In the genomic region with DNA sequence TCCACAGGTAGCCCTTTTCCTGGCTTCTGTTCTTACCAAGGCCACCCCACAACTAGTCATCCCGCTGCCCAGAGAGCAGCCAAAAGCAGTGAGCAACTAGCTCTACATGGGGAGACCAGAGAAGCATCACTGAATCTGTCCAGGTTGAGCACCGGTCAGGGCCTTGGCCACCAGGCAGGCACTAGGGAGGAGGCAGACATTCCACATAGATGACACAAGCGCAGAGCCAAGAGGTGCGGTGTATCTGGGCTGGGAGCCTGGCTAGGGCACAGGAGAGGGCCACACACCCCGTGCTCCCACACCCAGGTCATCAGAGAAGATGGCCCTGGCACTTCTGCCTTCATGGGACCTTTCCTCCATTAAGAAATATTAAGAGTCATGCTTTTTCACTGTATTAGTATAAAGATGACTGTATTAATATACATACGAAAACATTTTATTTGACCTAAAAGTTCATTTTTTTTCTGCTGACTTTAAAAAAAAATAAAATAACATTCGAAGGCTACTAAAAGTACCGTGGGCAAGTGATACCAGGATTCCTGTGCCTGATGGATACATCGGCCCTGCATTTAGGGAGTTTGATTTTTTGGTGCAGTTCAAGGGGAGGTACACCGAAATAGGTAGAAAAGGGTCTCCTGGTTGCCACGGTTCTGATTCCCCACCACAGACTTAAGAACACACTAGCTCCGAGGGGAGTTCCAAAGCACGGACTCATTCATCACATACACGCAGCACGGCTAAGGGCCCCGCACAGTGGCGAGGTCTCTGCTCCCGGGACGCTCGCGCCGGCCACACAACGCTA, we compare ENCODE assay signal across 9 cellular contexts. TPM values are rescaled to one million over a fixed set of nuclear protein-coding genes. Genes with fewer than 3 reads are reported as not detected.
DNase-seq lines count a peak whose midpoint lies in the region; ATAC-seq and TF ChIP-seq lines count a peak whose summit lies in the region.
"Had no signal": no experiment of that assay in that cellular context is flagged by ENCODE, and none has a peak within 500 bp of the region (broad histone marks: within the 10 kb centered on the region; RNA-seq: fewer than 3 reads in every experiment).

No MANE protein-coding gene starts in this region.

- H3K9me3 ChIP-seq in OCI-LY7 (ENCODE audit: low read length) (no peaks in the 10 kb centered on the region), mesenchymal stem cell (ENCODE audit: control insufficient read depth, low read length) (no peaks in the 10 kb centered on the region), aorta (ENCODE audit: control insufficient read depth, low read length) (no peaks in the 10 kb centered on the region)

- H3K27ac ChIP-seq in OCI-LY7 (ENCODE audit: low read depth, low read length, poor library complexity, severe bottlenecking) (no peak overlapping the region), mesenchymal stem cell (ENCODE audit: low read length, poor library complexity, severe bottlenecking) (peak overlapping the region; percentile 50), aorta (ENCODE audit: low read depth in 1 of 2, low read length in 2 of 2) (peak overlapping the region in 1 of 2 donors; percentile 62)

- POLR2A ChIA-PET in OCI-LY7 (lab: Charles Lee), result interaction anchor here (0.6 kb wide), 1 partner anchor 364 kb away, joined by 4 read pairs; no protein-coding TSS in a partner anchor

- H2BK5ac ChIP-seq in mesenchymal stem cell (ENCODE audit: low read depth, low read length, poor library complexity, severe bottlenecking), result no peak overlapping the region

- no peak overlapping the region for H4K8ac ChIP-seq in mesenchymal stem cell (ENCODE audit: low read length)

- no peak overlapping the region for H2AK5ac ChIP-seq in mesenchymal stem cell (ENCODE audit: low read length, severe bottlenecking)

- H3K4me3 Mint-ChIP-seq in activated T-cell treated with anti-CD3 and anti-CD28 coated beads, Interleukin-2, amount 50 U/mL, for 24 hours, result peak overlapping the region; percentile 92

- H4K20me1 ChIP-seq in OCI-LY7 (ENCODE audit: insufficient read depth, low read length), result peaks cover 31% of the 10 kb centered on the region

- H3K4me3 ChIP-seq in OCI-LY7 (ENCODE audit: low read depth, low read length, poor library complexity, severe bottlenecking), result peak overlapping the region; percentile 93
- peak overlapping the region; percentile 95 for H3K4me3 ChIP-seq in choroid plexus epithelial cell (ENCODE audit: low read depth, low read length)
- peak overlapping the region; percentile 96 to 97 for H3K4me3 ChIP-seq in mesenchymal stem cell (ENCODE audit: insufficient read depth in 1 of 2, low read depth in 1 of 2, low read length in 2 of 2)
- H3K4me3 ChIP-seq in aorta (ENCODE audit: low read length in 2 of 2), result peak overlapping the region; percentile 87 to 93

- TSS peak; percentile 58 for BruUV-seq in OCI-LY7 (replicated peaks; lab: Mats Ljungman, UMichigan)

- CTCF ChIA-PET in OCI-LY7 (lab: Charles Lee; ENCODE audit: unreplicated experiment), result no interaction called here

- H3K4me1 Mint-ChIP-seq in activated T-cell treated with anti-CD3 and anti-CD28 coated beads, Interleukin-2, amount 50 U/mL, for 24 hours (ENCODE audit: low read depth), result peaks cover 61% of the 10 kb centered on the region

- TF ChIP-seq CTCF in OCI-LY7 (conservative IDR thresholded peaks at IDR 0.05; ENCODE audit: low read length) (no peak), choroid plexus epithelial cell (conservative IDR thresholded peaks at IDR 0.05; ENCODE audit: low read depth, low read length) (no peak)

- H3K4ac ChIP-seq in mesenchymal stem cell (ENCODE audit: low read depth in 1 of 2, low read length in 2 of 2), result peak overlapping the region in 1 of 2 experiments; percentile 47

- H2AFZ ChIP-seq in OCI-LY7 (ENCODE audit: low read length) (no peak overlapping the region), mesenchymal stem cell (ENCODE audit: low read depth, low read length) (no peak overlapping the region)

- peaks cover 27% of the 10 kb centered on the region for H3K36me3 Mint-ChIP-seq in activated T-cell treated with anti-CD3 and anti-CD28 coated beads, Interleukin-2, amount 50 U/mL, for 24 hours (ENCODE audit: low read depth)

- peak overlapping the region in 1 of 2 experiments; percentile 98 for H3K18ac ChIP-seq in mesenchymal stem cell (ENCODE audit: low read depth in 1 of 2, low read length in 2 of 2)

- H3K9me2 ChIP-seq in OCI-LY7 (ENCODE audit: insufficient read depth, low read length), result no peaks in the 10 kb centered on the region

- no peaks in the 10 kb centered on the region for H3K9me3 Mint-ChIP-seq in activated T-cell treated with anti-CD3 and anti-CD28 coated beads, Interleukin-2, amount 50 U/mL, for 24 hours

- intact Hi-C loops in OCI-LY7 (cut with micrococcal nuclease; ENCODE audit: unreplicated experiment) (no loop called here), aorta (cut with DNase I) (no loop called here)

- H3K36me3 ChIP-seq in OCI-LY7 (ENCODE audit: insufficient read depth, low read length) (peaks cover 3% of the 10 kb centered on the region; the same call in 1 of the 2 replicates), mesenchymal stem cell (ENCODE audit: control insufficient read depth in 1 of 2, insufficient read depth in 2 of 2, low read depth in 1 of 2, low read length in 2 of 2) (peaks cover 3 to 18% of the 10 kb centered on the region in 2 experiments), aorta (ENCODE audit: control insufficient read depth in 1 of 2, insufficient read depth in 2 of 2, low read length in 1 of 2) (no peaks in the 10 kb centered on the region)

- peak overlapping the region in 1 of 2 experiments; percentile 73 for H3K14ac ChIP-seq in mesenchymal stem cell (ENCODE audit: low read length in 2 of 2)

- peaks cover 55% of the 10 kb centered on the region for H3K79me2 ChIP-seq in OCI-LY7 (ENCODE audit: insufficient read depth, low read depth, low read length)

- peak overlapping the region in 1 of 2 experiments; percentile 34 for H3K23ac ChIP-seq in mesenchymal stem cell (ENCODE audit: low read length in 2 of 2)

- peak overlapping the region; percentile 85 for H3K27ac Mint-ChIP-seq in activated T-cell treated with anti-CD3 and anti-CD28 coated beads, Interleukin-2, amount 50 U/mL, for 24 hours

- H3K79me1 ChIP-seq in mesenchymal stem cell (replicated peaks; ENCODE audit: low read length, poor library complexity, severe bottlenecking), result peaks cover 18% of the 10 kb centered on the region

- H3K27me3 Mint-ChIP-seq in activated T-cell treated with anti-CD3 and anti-CD28 coated beads, Interleukin-2, amount 50 U/mL, for 24 hours, result no peaks in the 10 kb centered on the region

- H2BK12ac ChIP-seq in mesenchymal stem cell (ENCODE audit: low read length in 2 of 2), result peak overlapping the region in 1 of 2 experiments; percentile 76

- 21% methylated on average over 22 of the region's 23 CpGs for WGBS in mesenchymal stem cell
- 12 to 13% methylated on average over 23 of the region's 23 CpGs for whole genome bisulfite sequencing in aorta, 2 donors

- H3K9ac ChIP-seq in mesenchymal stem cell (ENCODE audit: low read length), result peak overlapping the region; percentile 93

- peaks cover 58% of the 10 kb centered on the region for H3K4me1 ChIP-seq in OCI-LY7 (ENCODE audit: insufficient read depth, low read length, poor library complexity, severe bottlenecking)
- peaks cover 25% of the 10 kb centered on the region for H3K4me1 ChIP-seq in mesenchymal stem cell (ENCODE audit: control insufficient read depth, insufficient read depth, low read depth, low read length)
- H3K4me1 ChIP-seq in aorta (ENCODE audit: control insufficient read depth in 1 of 2, insufficient read depth in 2 of 2, low read length in 2 of 2), result no peaks in the 10 kb centered on the region

- DNase-seq in activated T-cell treated with anti-CD3 and anti-CD28 coated beads, Interleukin-2, amount 50 U/mL, for 24 hours, result no peak
- no peak for DNase-seq in activated T-cell treated with anti-CD3 and anti-CD28 coated beads, Interleukin-2, amount 50 U/mL, for 48 hours
- no peak for DNase-seq in OCI-LY7 (ENCODE audit: low spot score)
- peak; percentile 41 for DNase-seq in choroid plexus epithelial cell (ENCODE audit: low read depth)
- peak; percentile 69 for DNase-seq in mesenchymal stem cell
- DNase-seq in aorta, result no peak
- no peak for DNase-seq in anterior cingulate cortex (lab: John Stamatoyannopoulos, UW)

- peaks cover 0 to 4% of the 10 kb centered on the region in 2 experiments for H3K27me3 ChIP-seq in mesenchymal stem cell (ENCODE audit: control insufficient read depth in 1 of 2, insufficient read depth in 1 of 2, low read length in 2 of 2)
- no peaks in the 10 kb centered on the region for H3K27me3 ChIP-seq in aorta (ENCODE audit: control insufficient read depth in 1 of 2, insufficient read depth in 2 of 2, low read length in 1 of 2)

- H3K4me2 ChIP-seq in OCI-LY7 (ENCODE audit: low read length) (peak overlapping the region; percentile 72), mesenchymal stem cell (ENCODE audit: low read length, poor library complexity, severe bottlenecking) (peak overlapping the region; percentile 91)

- ATAC-seq in aorta (ENCODE audit: low FRiP score) (no peak), GM18519 (IDR thresholded peaks at IDR 0.05; ENCODE audit: low FRiP score, unreplicated experiment) (no peak)

- H2BK15ac ChIP-seq in mesenchymal stem cell (ENCODE audit: low read depth, poor library complexity, severe bottlenecking), result no peak overlapping the region

- H2BK120ac ChIP-seq in mesenchymal stem cell (ENCODE audit: low read depth, low read length), result no peak overlapping the region

- H4K91ac ChIP-seq in mesenchymal stem cell (ENCODE audit: low read length), result no peak overlapping the region

RNA-seq across cellular contexts. Expression of a gene that starts 1.2 kb away (rescaled TPM):
- 26.6 and 29.7 TPM in 2 replicates for total RNA-seq in OCI-LY7 (2014; rRNA removed; shearing (Covaris generic))
- total RNA-seq in OCI-LY7 (2022) (26.9 and 27.6 TPM in 2 replicates), aorta (10 to 100 TPM; 37.0 to 43.5 TPM)
- 30.8 TPM for polyA plus RNA-seq in mesenchymal stem cell (2013, experiment 1 of 2)
- 29.3 TPM for polyA plus RNA-seq in mesenchymal stem cell (2013, experiment 2 of 2)
- 10 to 100 TPM; 19.7 to 27.4 TPM for polyA plus RNA-seq in aorta

RNA-seq across cellular contexts. Expression of a gene that starts 10.1 kb away (rescaled TPM):
- total RNA-seq in OCI-LY7 (2014; rRNA removed; shearing (Covaris generic)), result not detected in 2 replicates
- total RNA-seq in OCI-LY7 (2022), result not detected in 2 replicates
- not detected for polyA plus RNA-seq in mesenchymal stem cell (2013, experiment 1 of 2)
- polyA plus RNA-seq in mesenchymal stem cell (2013, experiment 2 of 2), result not detected
- not detected for total RNA-seq in aorta
- polyA plus RNA-seq in aorta, result under 1 TPM; 0.08 to 0.50 TPM
- total RNA-seq: left cardiac atrium had no signal

RNA-seq across cellular contexts. Expression of a gene that starts 23.4 kb away (rescaled TPM):
- 8.0 and 13.4 TPM in 2 replicates for total RNA-seq in OCI-LY7 (2014; rRNA removed; shearing (Covaris generic))
- 14.1 and 15.7 TPM in 2 replicates for total RNA-seq in OCI-LY7 (2022)
- polyA plus RNA-seq in mesenchymal stem cell (2013, experiment 1 of 2), result 11.9 TPM
- polyA plus RNA-seq in mesenchymal stem cell (2013, experiment 2 of 2), result 11.8 TPM
- total RNA-seq in aorta, result 10 to 100 TPM; 11.9 to 13.0 TPM
- 10 to 100 TPM in 1 of 2 donors, 1 to 10 TPM in 1; 8.3 to 26.9 TPM for polyA plus RNA-seq in aorta

RNA-seq across cellular contexts. Expression of a gene that starts 29.1 kb away (rescaled TPM):
- total RNA-seq in OCI-LY7 (2014; rRNA removed; shearing (Covaris generic)), result not detected in 2 replicates
- total RNA-seq in OCI-LY7 (2022), result not detected in 2 replicates
- not detected for polyA plus RNA-seq in mesenchymal stem cell (2013, experiment 1 of 2)
- polyA plus RNA-seq in mesenchymal stem cell (2013, experiment 2 of 2), result not detected
- not detected for total RNA-seq in aorta
- not detected for polyA plus RNA-seq in aorta
- total RNA-seq: left cardiac atrium had no signal

RNA-seq across cellular contexts. Expression of a gene that starts 57.5 kb away (rescaled TPM):
- total RNA-seq in OCI-LY7 (2014; rRNA removed; shearing (Covaris generic)), result 52.4 and 59.5 TPM in 2 replicates
- 106 and 117 TPM in 2 replicates for total RNA-seq in OCI-LY7 (2022)
- 119 TPM for polyA plus RNA-seq in mesenchymal stem cell (2013, experiment 1 of 2)
- polyA plus RNA-seq in mesenchymal stem cell (2013, experiment 2 of 2), result 117 TPM
- total RNA-seq in aorta, result 10 to 100 TPM; 45.8 to 51.6 TPM
- 10 to 100 TPM; 36.7 to 49.3 TPM for polyA plus RNA-seq in aorta

Comparison
In these comparisons a context has a peak if more than half of its experiments do, and no peak if none do; other contexts are left out.
1. DNase-seq: peak in choroid plexus epithelial cell (single experiment) and mesenchymal stem cell (single experiment); none in activated T-cell treated with anti-CD3 and anti-CD28 coated beads, Interleukin-2, amount 50 U/mL, for 24 hours (single experiment), activated T-cell treated with anti-CD3 and anti-CD28 coated beads, Interleukin-2, amount 50 U/mL, for 48 hours (0 of 2), OCI-LY7 (single experiment), aorta (0 of 2) and anterior cingulate cortex (0 of 58).
2. Peak in every context shown above with its lines, with median percentiles within 50 percentile points of each other: H3K4me3 ChIP-seq.